In genomic region chr1:29396438-29397255, GRCh38 we compare ENCODE assay signal across 12 cellular contexts.
A peak's percentile ranks its signal among the peaks of the same experiment; 100 is the strongest.
DNase-seq lines count a peak whose midpoint lies in the region; ATAC-seq and TF ChIP-seq lines count a peak whose summit lies in the region.
"Had no signal": no experiment of that assay in that cellular context is flagged by ENCODE, and none has a peak within 500 bp of the region (broad histone marks: within the 10 kb centered on the region; RNA-seq: fewer than 3 reads in every experiment).

No MANE protein-coding gene starts in this region.

- H3K9me3 Mint-ChIP-seq in progenitor cell of endocrine pancreas (ENCODE audit: low read depth) (peaks cover 3% of the 10 kb centered on the region), nephron progenitor cell (peaks cover 14% of the 10 kb centered on the region)

- CTCF ChIA-PET in SK-N-SH (lab: Yijun Ruan, JAX), result interaction anchor here (0.7 to 2.5 kb wide), 20 partner anchors 11 to 345 kb away, joined by 3 to 10 read pairs (median 4); no protein-coding TSS in a partner anchor
- CTCF ChIA-PET in PC-3 (lab: Charles Lee), result interaction anchor here (0.6 to 1.0 kb wide), 2 partner anchors 151 to 1458 kb away, joined by 3 read pairs; no protein-coding TSS in a partner anchor

- H3K27me3 ChIP-seq in SK-N-SH (ENCODE audit: insufficient read depth), result no peaks in the 10 kb centered on the region
- H3K27me3 ChIP-seq in PC-3 (ENCODE audit: low read length), result no peaks in the 10 kb centered on the region

- no peak for TF ChIP-seq EP300 in SK-N-SH (IDR thresholded peaks at IDR 0.05; ENCODE audit: borderline replicate concordance in 1 of 2, low read depth in 1 of 2, low read length in 1 of 2)

- H3K79me2 ChIP-seq in SK-N-SH (ENCODE audit: insufficient read depth), result no peaks in the 10 kb centered on the region
- no peaks in the 10 kb centered on the region for H3K79me2 ChIP-seq in PC-3 (ENCODE audit: low read length)

- H3K4me2 ChIP-seq in SK-N-SH, result no peak overlapping the region
- no peak overlapping the region for H3K4me2 ChIP-seq in PC-3 (ENCODE audit: low read length)

- H3K4me1 ChIP-seq in SK-N-SH (ENCODE audit: control insufficient read depth in 1 of 2, insufficient read depth in 2 of 2, low read depth in 1 of 2, low read length in 1 of 2) (peaks cover 0 to 23% of the 10 kb centered on the region in 2 experiments; a peak in 1 of 4 replicates), PC-3 (ENCODE audit: insufficient read depth, low read length) (no peaks in the 10 kb centered on the region)

- WGBS in SK-N-SH (ENCODE audit: low lambda C conversion rate), result 44% methylated on average over 10 of the region's 10 CpGs

- H3K27ac Mint-ChIP-seq in progenitor cell of endocrine pancreas (no peak overlapping the region), nephron progenitor cell (no peak overlapping the region)
- H3K27ac Mint-ChIP-seq: IgD-negative memory B cell, memory B cell had no signal

- POLR2A ChIA-PET in SK-N-SH (lab: Yijun Ruan, JAX) (no interaction called here), PC-3 (lab: Charles Lee; ENCODE audit: unreplicated experiment) (no interaction called here)

- no peaks in the 10 kb centered on the region for H3K9me2 ChIP-seq in SK-N-SH
- H3K9me2 ChIP-seq in PC-3 (replicated peaks; ENCODE audit: low read length), result no peaks in the 10 kb centered on the region

- H3F3A ChIP-seq in SK-N-SH (replicated peaks; ENCODE audit: insufficient read depth) (no peaks in the 10 kb centered on the region), PC-3 (ENCODE audit: low read length, unreplicated experiment) (no peaks in the 10 kb centered on the region)

- BruUV-seq in PC-3 (replicated peaks; lab: Mats Ljungman, UMichigan), result no TSS peak

- H3K27me3 Mint-ChIP-seq in progenitor cell of endocrine pancreas (peaks cover 2% of the 10 kb centered on the region), nephron progenitor cell (ENCODE audit: low read depth, poor library complexity) (peaks cover 19% of the 10 kb centered on the region)

- intact Hi-C loops in PC-3 (cut with micrococcal nuclease), result loop anchor here (1.0 kb wide), 1 partner anchor 151 kb away; no protein-coding TSS in a partner anchor

- H3K4me3 ChIP-seq in SK-N-SH (ENCODE audit: low read depth in 2 of 2, low read length in 1 of 2) (no peak overlapping the region), PC-3 (ENCODE audit: low read length) (no peak overlapping the region), fibroblast of mammary gland (ENCODE audit: control insufficient read depth, low read depth, low read length) (no peak overlapping the region)

- H3K9me3 ChIP-seq in SK-N-SH (no peaks in the 10 kb centered on the region), PC-3 (ENCODE audit: low read length) (no peaks in the 10 kb centered on the region)

- no peak overlapping the region; a peak in 1 of 4 replicates for H3K27ac ChIP-seq in SK-N-SH (ENCODE audit: low read depth in 2 of 2, low read length in 1 of 2)
- no peak overlapping the region for H3K27ac ChIP-seq in PC-3 (ENCODE audit: low read length)

- H2AFZ ChIP-seq in SK-N-SH (ENCODE audit: low read depth) (no peak overlapping the region), PC-3 (ENCODE audit: low read length) (no peak overlapping the region)

- no peaks in the 10 kb centered on the region for H4K20me1 ChIP-seq in SK-N-SH (ENCODE audit: insufficient read depth)
- no peaks in the 10 kb centered on the region for H4K20me1 ChIP-seq in PC-3 (ENCODE audit: low read length)

- no peak overlapping the region for H3K9ac ChIP-seq in SK-N-SH
- no peak overlapping the region for H3K9ac ChIP-seq in PC-3 (ENCODE audit: low read length)

- no peaks in the 10 kb centered on the region for H3K4me1 Mint-ChIP-seq in progenitor cell of endocrine pancreas (ENCODE audit: low read depth)
- H3K4me1 Mint-ChIP-seq in nephron progenitor cell, result peaks cover 22% of the 10 kb centered on the region
- H3K4me1 Mint-ChIP-seq: IgD-negative memory B cell, memory B cell had no signal

- TF ChIP-seq RAD21 in SK-N-SH (IDR thresholded peaks at IDR 0.05; ENCODE audit: low read length), result peak; percentile 61

- peak; percentile 23 for DNase-seq in SK-N-SH
- peak; percentile 19 for DNase-seq in PC-3
- peak; percentile 37 for DNase-seq in fibroblast of mammary gland (ENCODE audit: low read depth)
- DNase-seq in progenitor cell of endocrine pancreas (ENCODE audit: low spot score, unreplicated experiment), result no peak
- DNase-seq in nephron progenitor cell, result no peak
- no peak for DNase-seq in NCI-H69 (lab: John Stamatoyannopoulos, UW)
- DNase-seq: activated T-cell treated with anti-CD3 and anti-CD28 coated beads for 4 hours, NCI-H187 treated with DMSO at 0.1 percent for 48 hours had no signal

- H3K36me3 Mint-ChIP-seq in progenitor cell of endocrine pancreas (ENCODE audit: insufficient read depth) (no peaks in the 10 kb centered on the region), nephron progenitor cell (ENCODE audit: low read depth) (no peaks in the 10 kb centered on the region)
- H3K36me3 Mint-ChIP-seq: IgD-negative memory B cell, memory B cell had no signal

- TF ChIP-seq CTCF in SK-N-SH (IDR thresholded peaks at IDR 0.05), result no peak
- TF ChIP-seq CTCF in PC-3 (conservative IDR thresholded peaks at IDR 0.05; ENCODE audit: low read depth, low read length), result peak; percentile 50
- TF ChIP-seq CTCF in fibroblast of mammary gland (conservative IDR thresholded peaks at IDR 0.05; ENCODE audit: control insufficient read depth, insufficient read depth, low read depth, low read length), result peak; percentile 48
- TF ChIP-seq CTCF in progenitor cell of endocrine pancreas (IDR thresholded peaks at IDR 0.05; ENCODE audit: unreplicated experiment), result peak; percentile 33
- no peak for TF ChIP-seq CTCF in nephron progenitor cell (IDR thresholded peaks at IDR 0.05)

- H3K4me3 Mint-ChIP-seq in progenitor cell of endocrine pancreas (ENCODE audit: low read depth) (no peak overlapping the region), nephron progenitor cell (no peak overlapping the region)
- H3K4me3 Mint-ChIP-seq: IgD-negative memory B cell, memory B cell had no signal

- no peak for ATAC-seq in SK-N-SH treated with all-trans-retinoic acid at 6 μM for 48 hours
- ATAC-seq in PC-3, result no peak
- ATAC-seq in GM19397 (IDR thresholded peaks at IDR 0.05; ENCODE audit: unreplicated experiment), result no peak

- H3K36me3 ChIP-seq in SK-N-SH (replicated peaks in 1 of 2; ENCODE audit: control insufficient read depth in 1 of 2, insufficient read depth in 2 of 2, low read length in 1 of 2) (no peaks in the 10 kb centered on the region), PC-3 (ENCODE audit: low read depth, low read length) (no peaks in the 10 kb centered on the region)

TF ChIP-seq in SK-N-SH, 30 proteins besides CTCF, POLR2A, EP300 and RAD21:
- TF ChIP-seq FOXM1 (IDR thresholded peaks at IDR 0.05; ENCODE audit: low read depth) (no peak), IRF3 (IDR thresholded peaks at IDR 0.05; ENCODE audit: low read depth, low read length) (no peak), SMC3 (IDR thresholded peaks at IDR 0.05; ENCODE audit: low read depth, low read length) (peak; percentile 28; the same call in 1 of the 2 replicates), JUND (IDR thresholded peaks at IDR 0.05) (no peak), TEAD4 (IDR thresholded peaks at IDR 0.05; ENCODE audit: borderline replicate concordance, insufficient read depth) (no peak), RFX5 (IDR thresholded peaks at IDR 0.05; ENCODE audit: low read length) (no peak), SIN3A (IDR thresholded peaks at IDR 0.05; ENCODE audit: borderline replicate concordance, low read depth, low read length) (no peak)
TF ChIP-seq in SK-N-SH: peak in this region for 1.

TF ChIP-seq in SK-N-SH treated with all-trans-retinoic acid at 6 μM for 48 hours, 23 proteins besides CTCF, POLR2A, EP300 and RAD21 (continues in another document):
- TF ChIP-seq ZC3H10 (CRISPR knock-in tag; IDR thresholded peaks at IDR 0.05) (no peak), BACH2 (CRISPR knock-in tag; IDR thresholded peaks at IDR 0.05; ENCODE audit: borderline replicate concordance) (no peak), TOX (CRISPR knock-in tag; IDR thresholded peaks at IDR 0.05; ENCODE audit: borderline replicate concordance) (no peak), ZFP30 (CRISPR knock-in tag; IDR thresholded peaks at IDR 0.05) (no peak), PPARA (CRISPR knock-in tag; IDR thresholded peaks at IDR 0.05; ENCODE audit: borderline replicate concordance) (no peak), CSRNP3 (CRISPR knock-in tag; IDR thresholded peaks at IDR 0.05) (no peak), ZFP3 (CRISPR knock-in tag; IDR thresholded peaks at IDR 0.05) (no peak), SNAI2 (CRISPR knock-in tag; IDR thresholded peaks at IDR 0.05) (no peak), GLIS3 (CRISPR knock-in tag; IDR thresholded peaks at IDR 0.05) (no peak), OSR1 (CRISPR knock-in tag; IDR thresholded peaks at IDR 0.05) (no peak), ZNF8 (CRISPR knock-in tag; IDR thresholded peaks at IDR 0.05) (no peak), TCF4 (CRISPR knock-in tag; IDR thresholded peaks at IDR 0.05; ENCODE audit: borderline replicate concordance) (no peak), POU6F1 (CRISPR knock-in tag; IDR thresholded peaks at IDR 0.05; ENCODE audit: borderline replicate concordance, low read depth) (no peak), ZNF565 (CRISPR knock-in tag; conservative IDR thresholded peaks at IDR 0.05; ENCODE audit: low read depth) (no peak)

Comparison
In these comparisons a context has a peak if more than half of its experiments do, and no peak if none do; other contexts are left out.
1. DNase-seq: peak in SK-N-SH (single experiment), PC-3 (single experiment) and fibroblast of mammary gland (single experiment); none in progenitor cell of endocrine pancreas (single experiment), nephron progenitor cell (single experiment) and NCI-H69 (single experiment).
2. CTCF ChIP-seq: peak in PC-3 (single experiment), fibroblast of mammary gland (single experiment) and progenitor cell of endocrine pancreas (single experiment); none in SK-N-SH (single experiment) and nephron progenitor cell (single experiment).